21 cellular contexts compared by ENCODE assay signal in the genomic region with DNA sequence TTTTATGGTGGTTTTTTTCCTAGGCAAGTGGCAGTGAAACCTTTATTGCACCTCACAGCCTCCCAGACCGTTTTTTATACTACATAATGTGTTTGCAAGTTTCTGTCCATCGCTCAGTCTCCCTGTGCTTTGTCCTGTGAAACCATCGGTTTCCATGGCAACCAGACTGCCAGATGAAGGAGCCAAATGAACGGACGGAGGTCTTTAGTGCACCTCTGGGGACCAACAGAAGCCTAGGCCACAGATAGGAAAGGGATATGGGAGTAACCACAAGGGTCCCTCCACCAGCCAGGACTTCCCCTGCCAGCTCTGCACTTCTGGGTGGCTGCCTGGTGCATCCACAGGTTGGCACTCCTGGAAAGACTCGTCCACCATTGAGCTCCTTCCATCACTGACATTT.
A peak's percentile ranks its signal among the peaks of the same experiment; 100 is the strongest.
DNase-seq lines count a peak whose midpoint lies in the region; ATAC-seq, FAIRE-seq and TF ChIP-seq lines count a peak whose summit lies in the region.
"Had no signal": no experiment of that assay in that cellular context is flagged by ENCODE, and none has a peak within 500 bp of the region (broad histone marks: within the 10 kb centered on the region; RNA-seq: fewer than 3 reads in every experiment).

No MANE protein-coding gene starts in this region.

- DNase-seq in NCI-H1417 (lab: John Stamatoyannopoulos, UW) (peak in 2 of 3 experiments; percentile 7 to 44), NCI-H1417 treated with DMSO at 0.1 percent for 48 hours (lab: John Stamatoyannopoulos, UW) (no peak), K562 (ENCODE audit: extremely low read depth in 1 of 4, low spot score in 3 of 4) (no peak), hepatocyte (ENCODE audit: low spot score) (peak; percentile 42), neural progenitor cell (ENCODE audit: low spot score) (peak; percentile 92), ureter (ENCODE audit: low spot score) (no peak), NCI-H1105 treated with DMSO at 0.1 percent for 48 hours (lab: John Stamatoyannopoulos, UW) (no peak)
- DNase-seq: DMS 273 treated with DMSO at 0.1 percent for 48 hours, EL, Karpas-422, MM.1S, NCI-H1105, NCI-H1930, NCI-H226, NCI-H526 treated with DMSO at 0.1 percent for 48 hours had no signal

- H4K20me1 ChIP-seq in K562 (replicated peaks; ENCODE audit: control insufficient read depth, insufficient read depth, low read length) = no peaks in the 10 kb centered on the region
- no peaks in the 10 kb centered on the region for H4K20me1 ChIP-seq in hepatocyte (ENCODE audit: insufficient read depth, poor library complexity, severe bottlenecking)
- peaks cover 17% of the 10 kb centered on the region for H4K20me1 ChIP-seq in neural progenitor cell (ENCODE audit: low read depth)
- H4K20me1 ChIP-seq: BLaER1 treated with 17β-estradiol and CSF1 and Interleukin-3, amounts not matched to agents 10 nM and 100 nM had no signal

- peak overlapping the region; percentile 2 for H3K4me3 Mint-ChIP-seq in neural progenitor cell

- POLR2A ChIA-PET in K562 (lab: Yijun Ruan, JAX) = interaction anchor here (0.6 kb wide), 1 partner anchor 17 kb away, joined by 3 read pairs; no protein-coding TSS in a partner anchor

- BruUV-seq in K562 (replicated peaks; lab: Mats Ljungman, UMichigan) = no TSS peak

- intact Hi-C loops in K562 (cut with micrococcal nuclease) = no loop called here

- in situ Hi-C loops in K562 (cut with MboI) = no loop called here

- H3K27me3 Mint-ChIP-seq in neural progenitor cell (ENCODE audit: insufficient read depth, low read depth) = peaks cover 6% of the 10 kb centered on the region

- CTCF ChIA-PET in K562 (lab: Yijun Ruan, JAX; ENCODE audit: low intra/inter-chr PET ratio) = no interaction called here

- no peak for FAIRE-seq in K562 (lab: Jason Lieb, UNC)

- H3K4me1 ChIP-seq in K562 (replicated peaks in 1 of 2; ENCODE audit: control insufficient read depth in 2 of 2, insufficient read depth in 2 of 2, low read length in 2 of 2) = no peaks in the 10 kb centered on the region
- H3K4me1 ChIP-seq in hepatocyte (ENCODE audit: insufficient read depth) = peaks cover 18% of the 10 kb centered on the region
- H3K4me1 ChIP-seq in neural progenitor cell = peaks cover 25% of the 10 kb centered on the region
- H3K4me1 ChIP-seq: HAP-1 had no signal

- H3F3A ChIP-seq in neural progenitor cell (ENCODE audit: low read depth) = peaks cover 24% of the 10 kb centered on the region

- no peak for ATAC-seq in K562
- no peak for ATAC-seq in HG02759 (IDR thresholded peaks at IDR 0.05; ENCODE audit: unreplicated experiment)
- ATAC-seq: Panc1, Right ventricle myocardium inferior had no signal

- H2AFZ ChIP-seq in K562 (ENCODE audit: low read depth, low read length) = no peak overlapping the region
- no peak overlapping the region for H2AFZ ChIP-seq in hepatocyte
- no peak overlapping the region for H2AFZ ChIP-seq in neural progenitor cell (replicated peaks)

- no peaks in the 10 kb centered on the region for H3K36me3 ChIP-seq in K562 (ENCODE audit: control insufficient read depth, insufficient read depth, low read length)
- H3K36me3 ChIP-seq in hepatocyte (replicated peaks; ENCODE audit: insufficient read depth, low read depth) = no peaks in the 10 kb centered on the region
- H3K36me3 ChIP-seq in neural progenitor cell = no peaks in the 10 kb centered on the region
- H3K36me3 ChIP-seq: BLaER1 treated with 17β-estradiol and CSF1 and Interleukin-3, amounts not matched to agents 10 nM and 100 nM; HAP-1 had no signal

- TF ChIP-seq RAD21 in K562 (CRISPR knock-in tag; conservative IDR thresholded peaks at IDR 0.05 in 1 of 2, IDR thresholded peaks at IDR 0.05 in 1 of 2) = no peak

- H3K9ac ChIP-seq in K562 (ENCODE audit: insufficient read depth in 1 of 2, low read depth in 2 of 2, low read length in 2 of 2) (no peak overlapping the region; a peak in 1 of 4 replicates), neural progenitor cell (no peak overlapping the region)
- H3K9ac ChIP-seq: BLaER1 treated with 17β-estradiol and CSF1 and Interleukin-3, amounts not matched to agents 10 nM and 100 nM had no signal

- H3K4me1 Mint-ChIP-seq in neural progenitor cell = peaks cover 43% of the 10 kb centered on the region

- no peak for TF ChIP-seq POLR2A in K562 (conservative IDR thresholded peaks at IDR 0.05)

- no peak for TF ChIP-seq EP300 in K562 (IDR thresholded peaks at IDR 0.05; ENCODE audit: low read length)

- H3K4me3 ChIP-seq in K562 (no peak overlapping the region), hepatocyte (no peak overlapping the region), neural progenitor cell (peak overlapping the region; percentile 12)
- H3K4me3 ChIP-seq: BLaER1 treated with 17β-estradiol and CSF1 and Interleukin-3, amounts not matched to agents 10 nM and 100 nM; HAP-1 had no signal

- WGBS in K562 (ENCODE audit: insufficient coverage, low coverage, missing lambda C conversion rate) = 1% methylated on average over 6 of the region's 6 CpGs
- WGBS in hepatocyte (ENCODE audit: low lambda C conversion rate, missing lambda C conversion rate) = 58% methylated on average over 6 of the region's 6 CpGs

- TF ChIP-seq CTCF in K562 (IDR thresholded peaks at IDR 0.05 in 2 of 3, conservative IDR thresholded peaks at IDR 0.05 in 1 of 3; ENCODE audit: insufficient read depth in 2 of 3, low read depth in 1 of 3, low read length in 3 of 3) (no peak), hepatocyte (IDR thresholded peaks at IDR 0.05; ENCODE audit: poor library complexity) (no peak), neural progenitor cell (IDR thresholded peaks at IDR 0.05) (no peak)

- no peak overlapping the region for H3K27ac ChIP-seq in K562 (ENCODE audit: extremely low read depth, low read depth, low read length)
- H3K27ac ChIP-seq in hepatocyte = peak overlapping the region; percentile 75
- no peak overlapping the region for H3K27ac ChIP-seq in neural progenitor cell
- H3K27ac ChIP-seq: 22Rv1; BLaER1 treated with 17β-estradiol and CSF1 and Interleukin-3, amounts not matched to agents 10 nM and 100 nM had no signal

- peak overlapping the region; percentile 99 for H3K27ac Mint-ChIP-seq in neural progenitor cell

- no peaks in the 10 kb centered on the region for H3K36me3 Mint-ChIP-seq in neural progenitor cell

- H3K79me2 ChIP-seq in K562 (ENCODE audit: control insufficient read depth, insufficient read depth, low read length) (no peaks in the 10 kb centered on the region), hepatocyte (no peaks in the 10 kb centered on the region), neural progenitor cell (ENCODE audit: low read depth) (no peaks in the 10 kb centered on the region)

- H3K4me2 ChIP-seq in K562 (ENCODE audit: insufficient read depth, low read length) = no peak overlapping the region
- peak overlapping the region; percentile 20 for H3K4me2 ChIP-seq in hepatocyte
- H3K4me2 ChIP-seq in neural progenitor cell = peak overlapping the region; percentile 58

- H3K27me3 ChIP-seq in K562 (ENCODE audit: control insufficient read depth in 2 of 2, insufficient read depth in 2 of 2, low read length in 2 of 2) = 0 out of 5 replicates have a peak, but pooled peaks cover 0 to 10% of the 10 kb centered on the region in 2 experiments
- no peaks in the 10 kb centered on the region for H3K27me3 ChIP-seq in hepatocyte
- peaks cover 44% of the 10 kb centered on the region for H3K27me3 ChIP-seq in neural progenitor cell
- H3K27me3 ChIP-seq: BLaER1 treated with 17β-estradiol and CSF1 and Interleukin-3, amounts not matched to agents 10 nM and 100 nM had no signal

- H3K9me1 ChIP-seq in K562 (ENCODE audit: control insufficient read depth, insufficient read depth, low read length) = no peaks in the 10 kb centered on the region

- no peaks in the 10 kb centered on the region for H3K9me2 ChIP-seq in hepatocyte (replicated peaks; ENCODE audit: insufficient read depth)

- peaks cover 13% of the 10 kb centered on the region for H3K9me3 Mint-ChIP-seq in neural progenitor cell

- H3K9me3 ChIP-seq in K562 (replicated peaks; ENCODE audit: control insufficient read depth, insufficient read depth, low read depth, low read length) = no peaks in the 10 kb centered on the region
- no peaks in the 10 kb centered on the region for H3K9me3 ChIP-seq in hepatocyte (ENCODE audit: low read depth)
- H3K9me3 ChIP-seq in neural progenitor cell (ENCODE audit: low read depth) = peaks cover 6% of the 10 kb centered on the region
- H3K9me3 ChIP-seq: HAP-1 had no signal

TF ChIP-seq in K562, 482 proteins besides CTCF, POLR2A, EP300 and RAD21:
- no peak for TF ChIP-seq CHD1 (IDR thresholded peaks at IDR 0.05; ENCODE audit: low read length)
- no peak for TF ChIP-seq ZKSCAN1 (IDR thresholded peaks at IDR 0.05; ENCODE audit: low read depth, low read length)
- no peak for TF ChIP-seq KDM4B (IDR thresholded peaks at IDR 0.05; ENCODE audit: borderline replicate concordance in 2 of 2, low read depth in 1 of 2)
- peak; percentile 83 for TF ChIP-seq RFX1 (IDR thresholded peaks at IDR 0.05)

Comparison
In these comparisons a context has a peak if more than half of its experiments do, and no peak if none do; other contexts are left out.
1. DNase-seq: peak in NCI-H1417 (2 of 3), hepatocyte (single experiment) and neural progenitor cell (single experiment); none in NCI-H1417 treated with DMSO at 0.1 percent for 48 hours (single experiment), K562 (0 of 4), ureter (single experiment) and NCI-H1105 treated with DMSO at 0.1 percent for 48 hours (single experiment).